15 cellular contexts compared by ENCODE assay signal in genomic region chrX:2536974-2537373, GRCh38. TPM values are rescaled to one million over a fixed set of nuclear protein-coding genes. Genes with fewer than 3 reads are reported as not detected.
DNase-seq lines count a peak whose midpoint lies in the region; ATAC-seq and TF ChIP-seq lines count a peak whose summit lies in the region.
"Had no signal": no experiment of that assay in that cellular context is flagged by ENCODE, and none has a peak within 500 bp of the region (broad histone marks: within the 10 kb centered on the region; RNA-seq: fewer than 3 reads in every experiment).

No MANE protein-coding gene starts in this region.

- no peak for TF ChIP-seq CTCF in WTC11 (IDR thresholded peaks at IDR 0.05)

- peaks cover 3% of the 10 kb centered on the region for H3K4me1 ChIP-seq in right cardiac atrium (ENCODE audit: control insufficient read depth, insufficient read depth, low read length)
- H3K4me1 ChIP-seq: Peyer's patch had no signal

- peak; percentile 59 for DNase-seq in NCI-H146 (lab: John Stamatoyannopoulos, UW)
- no peak for DNase-seq in WTC11 (ENCODE audit: low spot score)
- peak in 2 of 3 donors; percentile 19 to 75 for DNase-seq in right cardiac atrium
- peak; percentile 7 for DNase-seq in putamen (ENCODE audit: low spot score)
- DNase-seq in MV-4-11 (lab: John Stamatoyannopoulos, UW), result no peak
- DNase-seq in activated T-cell treated with anti-CD3 and anti-CD28 coated beads, Interleukin-2, amount 50 U/mL, for 24 hours, result no peak
- DNase-seq: COR-L47, DMS153, NCI-H2081, NCI-H510A, NCI-H82, Peyer's patch, SHP77 had no signal

- no peaks in the 10 kb centered on the region for H3K27me3 ChIP-seq in right cardiac atrium (ENCODE audit: control insufficient read depth, insufficient read depth)
- H3K27me3 ChIP-seq: Peyer's patch had no signal

- no peak overlapping the region for H3K27ac ChIP-seq in right cardiac atrium (ENCODE audit: low read length)
- H3K27ac ChIP-seq: Peyer's patch had no signal

- intact Hi-C loops in right cardiac atrium (cut with DNase I), result no loop called here

- H3K27ac Mint-ChIP-seq in WTC11, result 0 out of 2 replicates have a peak overlapping the region, but pooled peaks have one; percentile 58
- no peak overlapping the region for H3K27ac Mint-ChIP-seq in activated T-cell treated with anti-CD3 and anti-CD28 coated beads, Interleukin-2, amount 50 U/mL, for 24 hours

- H3K4me1 Mint-ChIP-seq in WTC11, result peaks cover 7% of the 10 kb centered on the region
- no peaks in the 10 kb centered on the region for H3K4me1 Mint-ChIP-seq in activated T-cell treated with anti-CD3 and anti-CD28 coated beads, Interleukin-2, amount 50 U/mL, for 24 hours (ENCODE audit: low read depth)

- peaks cover 6% of the 10 kb centered on the region; the same call in 1 of the 2 replicates for H3K9me3 Mint-ChIP-seq in WTC11
- H3K9me3 Mint-ChIP-seq in activated T-cell treated with anti-CD3 and anti-CD28 coated beads, Interleukin-2, amount 50 U/mL, for 24 hours, result no peaks in the 10 kb centered on the region

- CTCF ChIA-PET in WTC11 (lab: Charles Lee), result no interaction called here

- no peaks in the 10 kb centered on the region for H3K9me3 ChIP-seq in right cardiac atrium (ENCODE audit: control insufficient read depth, low read length)
- H3K9me3 ChIP-seq: Peyer's patch had no signal

- no peaks in the 10 kb centered on the region for H3K27me3 Mint-ChIP-seq in WTC11 (ENCODE audit: low read depth)
- H3K27me3 Mint-ChIP-seq in activated T-cell treated with anti-CD3 and anti-CD28 coated beads, Interleukin-2, amount 50 U/mL, for 24 hours, result peaks cover 13% of the 10 kb centered on the region

- H3K4me3 Mint-ChIP-seq in WTC11, result no peak overlapping the region
- H3K4me3 Mint-ChIP-seq in activated T-cell treated with anti-CD3 and anti-CD28 coated beads, Interleukin-2, amount 50 U/mL, for 24 hours, result no peak overlapping the region

- ATAC-seq in WTC11, result no peak
- peak; percentile 21 to 81 for ATAC-seq in right cardiac atrium
- no peak for ATAC-seq in GM21390 (IDR thresholded peaks at IDR 0.05; ENCODE audit: unreplicated experiment)
- ATAC-seq: HCT116 had no signal

- POLR2A ChIA-PET in WTC11 (lab: Charles Lee), result no interaction called here

- no peaks in the 10 kb centered on the region for H3K36me3 Mint-ChIP-seq in WTC11
- no peaks in the 10 kb centered on the region for H3K36me3 Mint-ChIP-seq in activated T-cell treated with anti-CD3 and anti-CD28 coated beads, Interleukin-2, amount 50 U/mL, for 24 hours (ENCODE audit: low read depth)

- 53% methylated on average over 5 of the region's 5 CpGs for WGBS in right cardiac atrium

- no peak overlapping the region for H3K4me3 ChIP-seq in right cardiac atrium (ENCODE audit: low read length)
- H3K4me3 ChIP-seq: Peyer's patch had no signal

TF ChIP-seq in WTC11, 78 proteins besides CTCF, POLR2A, EP300 and RAD21:
- TF ChIP-seq ESRRA (CRISPR knock-in tag; IDR thresholded peaks at IDR 0.05; ENCODE audit: borderline replicate concordance) (no peak), SMAD4 (CRISPR knock-in tag; IDR thresholded peaks at IDR 0.05) (no peak), E2F5 (CRISPR knock-in tag; IDR thresholded peaks at IDR 0.05) (no peak), ZNF121 (CRISPR knock-in tag; IDR thresholded peaks at IDR 0.05) (no peak), ETV6 (CRISPR knock-in tag; IDR thresholded peaks at IDR 0.05) (no peak), NR3C1 (CRISPR knock-in tag; conservative IDR thresholded peaks at IDR 0.05; ENCODE audit: low read depth) (no peak), ZNF512 (CRISPR knock-in tag; IDR thresholded peaks at IDR 0.05; ENCODE audit: borderline replicate concordance) (no peak), AFF4 (CRISPR knock-in tag; IDR thresholded peaks at IDR 0.05; ENCODE audit: borderline replicate concordance) (no peak), ATF2 (CRISPR knock-in tag; IDR thresholded peaks at IDR 0.05; ENCODE audit: borderline replicate concordance, low read depth) (no peak), PREB (CRISPR knock-in tag; IDR thresholded peaks at IDR 0.05; ENCODE audit: borderline replicate concordance) (no peak)

RNA-seq across cellular contexts. Expression of gene DHRSX, which starts 36.2 kb away (rescaled TPM):
- total RNA-seq in WTC11 (2021) (28.2 to 34.3 TPM (median 33.4 TPM) in 3 replicates), right cardiac atrium (10 to 100 TPM; 24.1 to 43.7 (median 34.0) TPM)
- polyA plus RNA-seq in right cardiac atrium, result 22.2 TPM

RNA-seq across cellular contexts. Expression of gene ZBED1, which starts 36.2 kb away (rescaled TPM):
- 45.1 to 49.2 TPM (median 47.3 TPM) in 3 replicates for total RNA-seq in WTC11 (2021)
- 10 to 100 TPM; 25.6 to 61.6 (median 33.1) TPM for total RNA-seq in right cardiac atrium
- 29.4 TPM for polyA plus RNA-seq in right cardiac atrium

Comparison
In these comparisons a context has a peak if more than half of its experiments do, and no peak if none do; other contexts are left out.
1. DNase-seq: peak in NCI-H146 (single experiment), right cardiac atrium (2 of 3) and putamen (single experiment); none in WTC11 (single experiment), MV-4-11 (single experiment) and activated T-cell treated with anti-CD3 and anti-CD28 coated beads, Interleukin-2, amount 50 U/mL, for 24 hours (single experiment).
2. ATAC-seq: peak in right cardiac atrium (2 of 2); none in WTC11 (single experiment) and GM21390 (single experiment).